23 cellular contexts compared by ENCODE assay signal in genomic region chr11:121563003-121563402, GRCh38.
DNase-seq lines count a peak whose midpoint lies in the region; ATAC-seq and TF ChIP-seq lines count a peak whose summit lies in the region.
"Had no signal": no experiment of that assay in that cellular context is flagged by ENCODE, and none has a peak within 500 bp of the region (broad histone marks: within the 10 kb centered on the region; RNA-seq: fewer than 3 reads in every experiment).

No MANE protein-coding gene starts in this region.

- TF ChIP-seq CTCF in right lobe of liver (IDR thresholded peaks at IDR 0.05) (no peak), upper lobe of right lung (IDR thresholded peaks at IDR 0.05) (no peak), RWPE1 (conservative IDR thresholded peaks at IDR 0.05; ENCODE audit: low read depth) (no peak), psoas muscle (IDR thresholded peaks at IDR 0.05) (no peak)

- H3K36me3 ChIP-seq in CD4-positive, CD25-positive, alpha-beta regulatory T cell (ENCODE audit: control insufficient read depth, insufficient read depth, low read length) = peaks cover 96% of the 10 kb centered on the region
- H3K36me3 ChIP-seq in right lobe of liver (peaks cover 0 to 32% (median 5%) of the 10 kb centered on the region in 4 donors), upper lobe of right lung (peaks cover 11% of the 10 kb centered on the region), psoas muscle (ENCODE audit: insufficient read depth in 1 of 2, low read depth in 1 of 2) (no peaks in the 10 kb centered on the region)

- no peak overlapping the region for H3K27ac Mint-ChIP-seq in activated CD4-positive, alpha-beta T cell treated with anti-CD3 and anti-CD28 coated beads for 36 hours
- H3K27ac Mint-ChIP-seq in activated CD4-positive, alpha-beta T cell treated with anti-CD3 and anti-CD28 coated beads, Interleukin-2, amount 10 ng/mL, durations not matched to agents 7 days and 5 days = no peak overlapping the region
- H3K27ac Mint-ChIP-seq in CD4-positive, CD25-positive, alpha-beta regulatory T cell = peak overlapping the region in 2 of 3 donors; percentile 10 to 78
- no peak overlapping the region for H3K27ac Mint-ChIP-seq in activated T-helper 17 cell treated with anti-CD3 and anti-CD28 coated beads, Interleukin-2, amount 50 U/mL, for 72 hours
- H3K27ac Mint-ChIP-seq: brain had no signal

- no peak overlapping the region for H3K27ac ChIP-seq in CD4-positive, CD25-positive, alpha-beta regulatory T cell (ENCODE audit: insufficient read depth, low read length, poor library complexity, severe bottlenecking)
- H3K27ac ChIP-seq in right lobe of liver = peak overlapping the region in 2 of 3 donors; percentile 75 to 78
- H3K27ac ChIP-seq in upper lobe of right lung = no peak overlapping the region
- no peak overlapping the region for H3K27ac ChIP-seq in RWPE1
- H3K27ac ChIP-seq in psoas muscle = no peak overlapping the region
- H3K27ac ChIP-seq: hepatocyte, sigmoid colon, VCaP had no signal

- H3K27me3 ChIP-seq in CD4-positive, CD25-positive, alpha-beta regulatory T cell (ENCODE audit: control insufficient read depth, insufficient read depth, low read length) = no peaks in the 10 kb centered on the region
- H3K27me3 ChIP-seq in right lobe of liver (no peaks in the 10 kb centered on the region), upper lobe of right lung (no peaks in the 10 kb centered on the region), psoas muscle (ENCODE audit: insufficient read depth in 3 of 3, low read length in 2 of 3) (no peaks in the 10 kb centered on the region)
- H3K27me3 ChIP-seq: hepatocyte, sigmoid colon had no signal

- ATAC-seq in activated CD4-positive, alpha-beta T cell treated with anti-CD3 and anti-CD28 coated beads for 36 hours = peak; percentile 90
- ATAC-seq in CD4-positive, CD25-positive, alpha-beta regulatory T cell (ENCODE audit: low read depth in 2 of 2) = no peak
- peak; percentile 85 for ATAC-seq in activated T-helper 17 cell treated with anti-CD3 and anti-CD28 coated beads, Interleukin-2, amount 50 U/mL, for 72 hours (replicated peaks)
- ATAC-seq in right lobe of liver = peak in 1 of 4 donors; percentile 18
- ATAC-seq in upper lobe of right lung = no peak
- ATAC-seq in psoas muscle = no peak
- ATAC-seq: esophagus mucosa, left ventricle myocardium superior had no signal

- no peaks in the 10 kb centered on the region for H3K9me3 ChIP-seq in CD4-positive, CD25-positive, alpha-beta regulatory T cell (ENCODE audit: control insufficient read depth in 2 of 2, low read length in 2 of 2)
- H3K9me3 ChIP-seq in right lobe of liver = no peaks in the 10 kb centered on the region
- no peaks in the 10 kb centered on the region for H3K9me3 ChIP-seq in upper lobe of right lung
- H3K9me3 ChIP-seq in psoas muscle = no peaks in the 10 kb centered on the region
- H3K9me3 ChIP-seq: Caco-2, sigmoid colon had no signal

- TF ChIP-seq POLR2A in right lobe of liver (IDR thresholded peaks at IDR 0.05) = no peak

- peaks cover 35% of the 10 kb centered on the region for H3K4me1 Mint-ChIP-seq in activated CD4-positive, alpha-beta T cell treated with anti-CD3 and anti-CD28 coated beads for 36 hours
- peaks cover 4% of the 10 kb centered on the region for H3K4me1 Mint-ChIP-seq in activated CD4-positive, alpha-beta T cell treated with anti-CD3 and anti-CD28 coated beads, Interleukin-2, amount 10 ng/mL, durations not matched to agents 7 days and 5 days
- peaks cover 5 to 32% (median 17%) of the 10 kb centered on the region in 4 donors for H3K4me1 Mint-ChIP-seq in CD4-positive, CD25-positive, alpha-beta regulatory T cell
- H3K4me1 Mint-ChIP-seq in activated T-helper 17 cell treated with anti-CD3 and anti-CD28 coated beads, Interleukin-2, amount 50 U/mL, for 72 hours = peaks cover 13% of the 10 kb centered on the region

- CTCF ChIA-PET in activated CD4-positive, alpha-beta T cell treated with anti-CD3 and anti-CD28 coated beads for 36 hours (lab: Charles Lee) = interaction anchor here (1.3 to 1.4 kb wide), 2 partner anchors 10 to 14 kb away, joined by 3 to 4 read pairs; no protein-coding TSS in a partner anchor
- CTCF ChIA-PET in activated CD4-positive, alpha-beta T cell treated with anti-CD3 and anti-CD28 coated beads, Interleukin-2, amount 10 ng/mL, durations not matched to agents 7 days and 5 days (lab: Charles Lee) = interaction anchor here (0.8 kb wide), 1 partner anchor 14 kb away, joined by 3 read pairs; no protein-coding TSS in a partner anchor
- CTCF ChIA-PET in RWPE1 (lab: Yijun Ruan, JAX) = interaction anchor here (0.5 to 0.7 kb wide), 3 partner anchors 43 to 1612 kb away, joined by 3 to 4 read pairs (median 3); no protein-coding TSS in a partner anchor

- no peaks in the 10 kb centered on the region for H3K27me3 Mint-ChIP-seq in activated CD4-positive, alpha-beta T cell treated with anti-CD3 and anti-CD28 coated beads for 36 hours
- H3K27me3 Mint-ChIP-seq in activated CD4-positive, alpha-beta T cell treated with anti-CD3 and anti-CD28 coated beads, Interleukin-2, amount 10 ng/mL, durations not matched to agents 7 days and 5 days = no peaks in the 10 kb centered on the region
- no peaks in the 10 kb centered on the region for H3K27me3 Mint-ChIP-seq in CD4-positive, CD25-positive, alpha-beta regulatory T cell
- H3K27me3 Mint-ChIP-seq in activated T-helper 17 cell treated with anti-CD3 and anti-CD28 coated beads, Interleukin-2, amount 50 U/mL, for 72 hours = no peaks in the 10 kb centered on the region

- H3K36me3 Mint-ChIP-seq in activated CD4-positive, alpha-beta T cell treated with anti-CD3 and anti-CD28 coated beads for 36 hours (ENCODE audit: low read depth) = peaks cover 42% of the 10 kb centered on the region
- H3K36me3 Mint-ChIP-seq in activated CD4-positive, alpha-beta T cell treated with anti-CD3 and anti-CD28 coated beads, Interleukin-2, amount 10 ng/mL, durations not matched to agents 7 days and 5 days (ENCODE audit: low read depth) = peaks cover 73% of the 10 kb centered on the region
- H3K36me3 Mint-ChIP-seq in CD4-positive, CD25-positive, alpha-beta regulatory T cell = peaks cover 68% of the 10 kb centered on the region
- peaks cover 79% of the 10 kb centered on the region for H3K36me3 Mint-ChIP-seq in activated T-helper 17 cell treated with anti-CD3 and anti-CD28 coated beads, Interleukin-2, amount 50 U/mL, for 72 hours (ENCODE audit: low read depth)

- H3K4me3 Mint-ChIP-seq in activated CD4-positive, alpha-beta T cell treated with anti-CD3 and anti-CD28 coated beads for 36 hours = no peak overlapping the region
- H3K4me3 Mint-ChIP-seq in activated CD4-positive, alpha-beta T cell treated with anti-CD3 and anti-CD28 coated beads, Interleukin-2, amount 10 ng/mL, durations not matched to agents 7 days and 5 days = no peak overlapping the region
- no peak overlapping the region for H3K4me3 Mint-ChIP-seq in CD4-positive, CD25-positive, alpha-beta regulatory T cell
- no peak overlapping the region for H3K4me3 Mint-ChIP-seq in activated T-helper 17 cell treated with anti-CD3 and anti-CD28 coated beads, Interleukin-2, amount 50 U/mL, for 72 hours
- H3K4me3 Mint-ChIP-seq: brain, neural crest cell had no signal

- H3K4me1 ChIP-seq in CD4-positive, CD25-positive, alpha-beta regulatory T cell (ENCODE audit: control insufficient read depth, insufficient read depth, low read length, poor library complexity, severe bottlenecking) = no peaks in the 10 kb centered on the region
- H3K4me1 ChIP-seq in right lobe of liver (peaks cover 0 to 77% (median 35%) of the 10 kb centered on the region in 4 donors), upper lobe of right lung (no peaks in the 10 kb centered on the region), psoas muscle (no peaks in the 10 kb centered on the region)
- H3K4me1 ChIP-seq: sigmoid colon had no signal

- intact Hi-C loops in activated CD4-positive, alpha-beta T cell treated with anti-CD3 and anti-CD28 coated beads for 36 hours (cut with DNase I, micrococcal nuclease) = no loop called here
- intact Hi-C loops in right lobe of liver (cut with DNase I) (no loop called here), upper lobe of right lung (cut with DNase I) (no loop called here), psoas muscle (cut with DNase I) (no loop called here)

- peak; percentile 52 for DNase-seq in activated CD4-positive, alpha-beta T cell treated with anti-CD3 and anti-CD28 coated beads for 36 hours
- DNase-seq in activated CD4-positive, alpha-beta T cell treated with anti-CD3 and anti-CD28 coated beads, Interleukin-2, amount 10 ng/mL, durations not matched to agents 7 days and 5 days = no peak
- peak in 1 of 3 donors; percentile 11 for DNase-seq in CD4-positive, CD25-positive, alpha-beta regulatory T cell
- DNase-seq in right lobe of liver (no peak), upper lobe of right lung (no peak), RWPE1 (ENCODE audit: low spot score) (no peak), psoas muscle (no peak)
- DNase-seq: Caco-2; effector memory CD4-positive, alpha-beta T cell; foreskin melanocyte; Kasumi-1; left ventricle myocardium superior; NCI-H187; NCI-H526; posterior cingulate gyrus; sigmoid colon; trophoblast cell had no signal

- H3K4me3 ChIP-seq in CD4-positive, CD25-positive, alpha-beta regulatory T cell (ENCODE audit: low read depth, low read length) = no peak overlapping the region
- H3K4me3 ChIP-seq in right lobe of liver (no peak overlapping the region), upper lobe of right lung (no peak overlapping the region), psoas muscle (no peak overlapping the region)
- H3K4me3 ChIP-seq: hepatocyte, sigmoid colon had no signal

- 38% methylated on average over 4 of the region's 4 CpGs for WGBS in right lobe of liver (ENCODE audit: insufficient coverage, low coverage, low lambda C conversion rate, missing lambda C conversion rate)
- WGBS in psoas muscle, 3 donors = 86 to 92% (median 89%) methylated on average over 4 of the region's 4 CpGs

- POLR2A ChIA-PET in activated CD4-positive, alpha-beta T cell treated with anti-CD3 and anti-CD28 coated beads for 36 hours (lab: Charles Lee) = no interaction called here
- POLR2A ChIA-PET in activated CD4-positive, alpha-beta T cell treated with anti-CD3 and anti-CD28 coated beads, Interleukin-2, amount 10 ng/mL, durations not matched to agents 7 days and 5 days (lab: Charles Lee) = no interaction called here
- POLR2A ChIA-PET in RWPE1 (lab: Yijun Ruan, JAX; ENCODE audit: low non-redundant PET) = no interaction called here

- H3K9me3 Mint-ChIP-seq in activated CD4-positive, alpha-beta T cell treated with anti-CD3 and anti-CD28 coated beads for 36 hours (ENCODE audit: low read depth) = no peaks in the 10 kb centered on the region
- H3K9me3 Mint-ChIP-seq in activated CD4-positive, alpha-beta T cell treated with anti-CD3 and anti-CD28 coated beads, Interleukin-2, amount 10 ng/mL, durations not matched to agents 7 days and 5 days = no peaks in the 10 kb centered on the region
- H3K9me3 Mint-ChIP-seq in CD4-positive, CD25-positive, alpha-beta regulatory T cell = peaks cover 0 to 2% (median 0%) of the 10 kb centered on the region in 7 donors
- H3K9me3 Mint-ChIP-seq in activated T-helper 17 cell treated with anti-CD3 and anti-CD28 coated beads, Interleukin-2, amount 50 U/mL, for 72 hours = no peaks in the 10 kb centered on the region
- H3K9me3 Mint-ChIP-seq: neural crest cell had no signal

Comparison
In these comparisons a context has a peak if more than half of its experiments do, and no peak if none do; other contexts are left out.
1. ATAC-seq: peak in activated CD4-positive, alpha-beta T cell treated with anti-CD3 and anti-CD28 coated beads for 36 hours (single experiment) and activated T-helper 17 cell treated with anti-CD3 and anti-CD28 coated beads, Interleukin-2, amount 50 U/mL, for 72 hours (single experiment); none in CD4-positive, CD25-positive, alpha-beta regulatory T cell (0 of 2), upper lobe of right lung (single experiment) and psoas muscle (0 of 4).
2. H3K27ac Mint-ChIP-seq: peak in CD4-positive, CD25-positive, alpha-beta regulatory T cell (2 of 3); none in activated CD4-positive, alpha-beta T cell treated with anti-CD3 and anti-CD28 coated beads for 36 hours (single experiment), activated CD4-positive, alpha-beta T cell treated with anti-CD3 and anti-CD28 coated beads, Interleukin-2, amount 10 ng/mL, durations not matched to agents 7 days and 5 days (single experiment) and activated T-helper 17 cell treated with anti-CD3 and anti-CD28 coated beads, Interleukin-2, amount 50 U/mL, for 72 hours (single experiment).
3. H3K27ac ChIP-seq: peak in right lobe of liver (2 of 3); none in CD4-positive, CD25-positive, alpha-beta regulatory T cell (single experiment), upper lobe of right lung (single experiment), RWPE1 (single experiment) and psoas muscle (single experiment).